ENCODE assay signal across 8 cellular contexts in genomic region chr16:83807710-83808572, GRCh38. TPM values are rescaled to one million over a fixed set of nuclear protein-coding genes. Genes with fewer than 3 reads are reported as not detected.
DNase-seq lines count a peak whose midpoint lies in the region; ATAC-seq and TF ChIP-seq lines count a peak whose summit lies in the region.

TSS of gene HSBP1 (plus strand) at chr16:83807978. CDS start at chr16:83808077, 99 bp downstream.

- H3K9me2 ChIP-seq in PC-3 (replicated peaks; ENCODE audit: low read length): no peaks in the 10 kb centered on the region

- peak within 1 kb of the TSS; percentile 96 for H3K4me2 ChIP-seq in PC-3 (ENCODE audit: low read length)

- H2AFZ ChIP-seq in PC-3 (ENCODE audit: low read length): peak within 1 kb of the TSS; percentile 86

- H3K27me3 ChIP-seq in PC-3 (ENCODE audit: low read length): no peaks in the 10 kb centered on the region

- DNase-seq in DMS153 (lab: John Stamatoyannopoulos, UW) (peak; percentile 83), HuH-7.5 (ENCODE audit: low spot score) (peak; percentile 89), PC-3 (peak; percentile 83), activated T-cell treated with anti-CD3 and anti-CD28 coated beads for 4 hours (peak; percentile 93), epithelial cell of proximal tubule (ENCODE audit: low read depth) (no peak), mucosa of gallbladder (ENCODE audit: low spot score) (peak; percentile 96)
- peak; percentile 88 for DNase-seq in stimulated activated CD8-positive, alpha-beta memory T cell treated with anti-CD3 and anti-CD28 coated beads, Interleukin-4, amount 100 ng/mL, for 24 hours (ENCODE audit: low read depth)

- peaks cover 34% of the 10 kb centered on the region for H3K4me1 ChIP-seq in PC-3 (ENCODE audit: insufficient read depth, low read length)

- CTCF ChIA-PET in PC-3 (lab: Charles Lee): interaction anchor here (0.6 kb wide), 1 partner anchor 563 kb away, joined by 6 read pairs; no protein-coding TSS in a partner anchor

- intact Hi-C loops in PC-3 (cut with micrococcal nuclease): no loop called here

- H3K9me3 ChIP-seq in PC-3 (ENCODE audit: low read length): no peaks in the 10 kb centered on the region

- TF ChIP-seq CTCF in PC-3 (conservative IDR thresholded peaks at IDR 0.05; ENCODE audit: low read depth, low read length) (no peak), epithelial cell of proximal tubule (conservative IDR thresholded peaks at IDR 0.05; ENCODE audit: low read depth, low read length) (no peak)

- ATAC-seq in GM21528 (IDR thresholded peaks at IDR 0.05; ENCODE audit: low FRiP score, unreplicated experiment) (peak; percentile 92), PC-3 (peak; percentile 78)

- H3K27ac ChIP-seq in PC-3 (ENCODE audit: low read length): no peak within 1 kb of the TSS

- H3K79me2 ChIP-seq in PC-3 (ENCODE audit: low read length): peaks cover 37% of the 10 kb centered on the region

- peak within 1 kb of the TSS; percentile 78 for H3K4me3 ChIP-seq in PC-3 (ENCODE audit: low read length)
- peak within 1 kb of the TSS; percentile 80 for H3K4me3 ChIP-seq in epithelial cell of proximal tubule (ENCODE audit: low read depth, low read length)

- BruUV-seq in PC-3 (replicated peaks; lab: Mats Ljungman, UMichigan): no TSS peak

- no peaks in the 10 kb centered on the region; the same call in 1 of the 2 replicates for H4K20me1 ChIP-seq in PC-3 (ENCODE audit: low read length)

- peak within 1 kb of the TSS; percentile 79 for H3K9ac ChIP-seq in PC-3 (ENCODE audit: low read length)

- POLR2A ChIA-PET in PC-3 (lab: Charles Lee; ENCODE audit: unreplicated experiment): interaction anchor here (0.6 kb wide), 2 partner anchors 106 to 118 kb away, joined by 3 to 4 read pairs; no protein-coding TSS in a partner anchor

- H3F3A ChIP-seq in PC-3 (ENCODE audit: low read length, unreplicated experiment): no peaks in the 10 kb centered on the region

- H3K36me3 ChIP-seq in PC-3 (ENCODE audit: low read depth, low read length): peaks cover 20% of the 10 kb centered on the region

RNA-seq across cellular contexts. Expression of gene HSBP1, which starts in this region (rescaled TPM):
- 141 and 167 TPM in 2 replicates for total RNA-seq in PC-3 (2014; rRNA removed)
- total RNA-seq in epithelial cell of proximal tubule: 80.5 and 119 TPM in 2 replicates
- total RNA-seq in mucosa of gallbladder: 104 TPM
